ENCODE assay signal across 25 cellular contexts in genomic region chr6:143959865-143960264, GRCh38.
"Had no signal": no experiment of that assay in that cellular context is flagged by ENCODE, and none has a peak within 500 bp of the region (broad histone marks: within the 10 kb centered on the region; RNA-seq: fewer than 3 reads in every experiment).

No MANE protein-coding gene starts in this region.

- H3K4me3 Mint-ChIP-seq: activated CD8-positive, alpha-beta T cell treated with anti-CD3 and anti-CD28 coated beads, Interleukin-2, amount 10 ng/mL, durations not matched to agents 7 days and 5 days; activated naive CD4-positive, alpha-beta T cell treated with anti-CD3 and anti-CD28 coated beads, Interleukin-2, amount 50 U/mL, for 24 hours; activated T-helper 1 cell treated with anti-CD3 and anti-CD28 coated beads, Interleukin-12 subunit alpha, Interleukin-12 subunit beta, Interleukin-2, Interleukin-4 antibody, amounts not matched to agents 30 ng/mL and 10 ng/mL and 1 ng/mL, durations not matched to agents 14 hours and 24 hours and 36 hours; stimulated activated naive B cell treated with anti-CD40 and anti-IgM and Interleukin-4, amounts not matched to agents 10 μg/mL and 1 μg/mL and 100 μg/mL, for 72 hours had no signal

- DNase-seq: activated CD4-positive, alpha-beta T cell treated with anti-CD3 and anti-CD28 coated beads, Interleukin-2, amount 50 U/mL, for 1 hour; activated CD4-positive, CD25-positive, alpha-beta regulatory T cell treated with anti-CD3 and anti-CD28 coated beads, Interleukin-2, amount 50 U/mL, for 72 hours; activated CD8-positive, alpha-beta T cell treated with anti-CD3 and anti-CD28 coated beads, Interleukin-2, amount 10 ng/mL, durations not matched to agents 7 days and 5 days; activated gamma-delta T cell; aorta; brain microvascular endothelial cell; caudate nucleus; dermis blood vessel endothelial cell; effector memory CD4-positive, alpha-beta T cell; glutamatergic neuron; hippocampal formation; left ventricle myocardium inferior; nephron progenitor cell; occipital lobe; stimulated activated CD4-positive, alpha-beta T cell treated with anti-CD3 and anti-CD28 coated beads, Interleukin-2, amount 100 ng/mL, for 48 hours; stimulated activated CD8-positive, alpha-beta memory T cell treated with anti-CD3 and anti-CD28 coated beads, Interleukin-4, amount 100 ng/mL, for 48 hours; stimulated activated naive B cell treated with anti-CD40 and anti-IgM and Interleukin-4, amounts not matched to agents 10 μg/mL and 1 μg/mL and 100 μg/mL, for 72 hours; testis; upper lobe of left lung had no signal

- FAIRE-seq: frontal cortex had no signal

- H3K27me3 ChIP-seq: brain microvascular endothelial cell, esophagus muscularis mucosa, testis, upper lobe of left lung had no signal

- H3K27me3 Mint-ChIP-seq: activated naive CD4-positive, alpha-beta T cell treated with anti-CD3 and anti-CD28 coated beads, Interleukin-2, amount 50 U/mL, for 24 hours; stimulated activated naive B cell treated with anti-CD40 and anti-IgM and Interleukin-4, amounts not matched to agents 10 μg/mL and 1 μg/mL and 100 μg/mL, for 72 hours had no signal

- ATAC-seq: activated CD8-positive, alpha-beta T cell treated with anti-CD3 and anti-CD28 coated beads, Interleukin-2, amount 10 ng/mL, durations not matched to agents 7 days and 5 days; sciatic nerve; stimulated activated naive B cell treated with anti-CD40 and anti-IgM and Interleukin-4, amounts not matched to agents 10 μg/mL and 1 μg/mL and 100 μg/mL, for 72 hours had no signal

- H3K36me3 ChIP-seq: brain microvascular endothelial cell, esophagus muscularis mucosa, left ventricle myocardium inferior, upper lobe of left lung had no signal

- H3K36me3 Mint-ChIP-seq: activated naive CD4-positive, alpha-beta T cell treated with anti-CD3 and anti-CD28 coated beads, Interleukin-2, amount 50 U/mL, for 24 hours had no signal

- H3K27ac Mint-ChIP-seq: activated CD8-positive, alpha-beta T cell treated with anti-CD3 and anti-CD28 coated beads, Interleukin-2, amount 10 ng/mL, durations not matched to agents 7 days and 5 days; activated naive CD4-positive, alpha-beta T cell treated with anti-CD3 and anti-CD28 coated beads, Interleukin-2, amount 50 U/mL, for 24 hours; activated T-helper 1 cell treated with anti-CD3 and anti-CD28 coated beads, Interleukin-12 subunit alpha, Interleukin-12 subunit beta, Interleukin-2, Interleukin-4 antibody, amounts not matched to agents 30 ng/mL and 10 ng/mL and 1 ng/mL, durations not matched to agents 14 hours and 24 hours and 36 hours; stimulated activated naive B cell treated with anti-CD40 and anti-IgM and Interleukin-4, amounts not matched to agents 10 μg/mL and 1 μg/mL and 100 μg/mL, for 72 hours had no signal

- H3K4me1 Mint-ChIP-seq: activated naive CD4-positive, alpha-beta T cell treated with anti-CD3 and anti-CD28 coated beads, Interleukin-2, amount 50 U/mL, for 24 hours; stimulated activated naive B cell treated with anti-CD40 and anti-IgM and Interleukin-4, amounts not matched to agents 10 μg/mL and 1 μg/mL and 100 μg/mL, for 72 hours had no signal

- H3K9me3 Mint-ChIP-seq: activated naive CD4-positive, alpha-beta T cell treated with anti-CD3 and anti-CD28 coated beads, Interleukin-2, amount 50 U/mL, for 24 hours; activated T-helper 1 cell treated with anti-CD3 and anti-CD28 coated beads, Interleukin-12 subunit alpha, Interleukin-12 subunit beta, Interleukin-2, Interleukin-4 antibody, amounts not matched to agents 30 ng/mL and 10 ng/mL and 1 ng/mL, durations not matched to agents 14 hours and 24 hours and 36 hours; nephron progenitor cell; stimulated activated naive B cell treated with anti-CD40 and anti-IgM and Interleukin-4, amounts not matched to agents 10 μg/mL and 1 μg/mL and 100 μg/mL, for 72 hours had no signal

- H3K27ac ChIP-seq: brain microvascular endothelial cell, left ventricle myocardium inferior, testis, upper lobe of left lung, VCaP had no signal

- H3K4me3 ChIP-seq: esophagus muscularis mucosa, left ventricle myocardium inferior, testis, upper lobe of left lung had no signal

- H3K9me3 ChIP-seq: esophagus muscularis mucosa, left ventricle myocardium inferior, testis, upper lobe of left lung had no signal
